Comparison of ENCODE assay signal across 32 cellular contexts in the genomic region with DNA sequence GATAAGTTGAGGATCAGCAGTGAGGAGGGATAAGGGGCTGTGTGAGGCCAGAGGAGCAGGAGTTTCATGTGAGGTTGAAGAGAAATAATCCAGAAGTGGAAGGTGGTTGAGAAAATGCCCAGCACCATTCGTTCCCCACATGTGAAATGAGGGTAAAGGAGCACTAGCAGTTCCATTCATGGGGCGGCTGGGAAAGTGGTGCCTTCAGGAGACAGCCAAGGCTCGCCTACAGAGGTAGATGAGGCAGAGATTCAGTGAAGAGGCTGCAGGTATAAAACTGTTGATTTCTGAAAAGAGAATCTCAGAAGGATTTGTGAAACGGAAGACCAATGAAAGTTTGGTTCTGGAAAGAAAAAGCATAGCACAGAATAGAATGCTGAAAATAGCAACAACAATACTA.
"Had no signal": no experiment of that assay in that cellular context is flagged by ENCODE, and none has a peak within 500 bp of the region (broad histone marks: within the 10 kb centered on the region; RNA-seq: fewer than 3 reads in every experiment).

No MANE protein-coding gene starts in this region.

- H3K4me2 ChIP-seq: KMS-11, PC-9 had no signal

- H3K27me3 ChIP-seq: SJCRH30 had no signal

- H2AFZ ChIP-seq: PC-9 had no signal

- H3K27ac ChIP-seq: KMS-11, PC-9, RWPE1, SJCRH30, SK-N-MC had no signal

- H3K36me3 ChIP-seq: SJCRH30 had no signal

- ATAC-seq: Panc1, Right ventricle myocardium inferior, SK-N-SH treated with all-trans-retinoic acid at 6 μM for 48 hours had no signal

- H3K4me3 ChIP-seq: PC-9, SJCRH30, SK-N-MC had no signal

- DNase-seq: Karpas-422, NCI-H1048, NCI-H1092 treated with DMSO at 0.1 percent for 48 hours, NCI-H1105 treated with DMSO at 0.1 percent for 48 hours, NCI-H1417, NCI-H1436, NCI-H146, NCI-H1694, NCI-H187, NCI-H1930, NCI-H2029 treated with DMSO at 0.1 percent for 48 hours, NCI-H2081 treated with DMSO at 0.1 percent for 48 hours, NCI-H2107, NCI-H2171, NCI-H226, NCI-H446 treated with DMSO at 0.1 percent for 48 hours, NCI-H510A, NCI-H524, NCI-H526, NCI-H69, NCI-H748 treated with DMSO at 0.1 percent for 48 hours, NCI-H82, PC-9, SHP77, SIG-M5, SJCRH30 had no signal

- H3K9ac ChIP-seq: KMS-11 had no signal
